ENCODE assay signal across 17 cellular contexts in the genomic region with DNA sequence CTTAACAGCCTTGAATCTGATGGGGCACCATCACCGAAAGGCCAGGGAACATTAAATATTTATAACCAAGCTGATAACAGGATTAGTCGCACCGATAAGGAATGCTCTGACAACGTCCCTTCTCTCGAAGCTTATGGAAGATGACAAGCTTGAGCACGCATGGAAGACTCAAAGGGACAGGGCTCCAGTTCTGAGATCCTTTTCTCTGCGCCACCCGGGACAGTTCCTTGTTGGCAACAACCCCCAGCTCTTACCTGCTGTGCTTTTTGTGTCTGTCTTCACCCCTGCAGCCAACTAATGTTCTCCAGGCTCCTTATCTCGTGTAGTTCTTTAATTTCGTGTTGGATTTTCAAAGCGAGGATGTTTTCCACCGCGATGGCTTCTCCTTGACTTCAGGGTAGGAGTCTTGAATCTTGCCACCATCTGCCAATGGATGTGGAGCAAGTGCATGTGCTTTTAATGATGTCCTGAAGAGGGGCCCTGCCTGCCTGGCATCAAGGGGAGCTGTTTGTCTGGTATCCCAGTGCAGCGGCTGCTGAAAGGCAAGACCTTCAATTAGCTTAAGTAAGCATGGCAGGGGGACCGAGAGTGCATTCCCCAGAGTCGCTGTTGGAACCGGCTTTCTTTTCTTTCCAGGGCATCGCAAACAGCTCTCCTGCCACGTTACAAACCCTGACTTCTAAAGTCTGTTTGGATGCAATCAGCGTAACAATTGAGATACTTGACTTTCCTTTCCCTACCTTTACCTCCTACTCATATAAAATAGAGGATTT. TPM values are rescaled to one million over a fixed set of nuclear protein-coding genes. Genes with fewer than 3 reads are reported as not detected.
DNase-seq lines count a peak whose midpoint lies in the region; ATAC-seq and TF ChIP-seq lines count a peak whose summit lies in the region.
"Had no signal": no experiment of that assay in that cellular context is flagged by ENCODE, and none has a peak within 500 bp of the region (broad histone marks: within the 10 kb centered on the region; RNA-seq: fewer than 3 reads in every experiment).

No MANE protein-coding gene starts in this region.

- H3K9ac ChIP-seq in ES-I3 (ENCODE audit: low read depth, low read length) (peak overlapping the region; percentile 40; the same call in 1 of the 2 replicates), neural progenitor cell (no peak overlapping the region)
- H3K9ac ChIP-seq: BLaER1 had no signal

- H3K27ac Mint-ChIP-seq in endothelial cell (ENCODE audit: unreplicated experiment) = no peak overlapping the region
- H3K27ac Mint-ChIP-seq in neural progenitor cell = no peak overlapping the region
- H3K27ac Mint-ChIP-seq: activated CD8-positive, alpha-beta memory T cell treated with anti-CD3 and anti-CD28 coated beads, Interleukin-2, amount 10 ng/mL, durations not matched to agents 7 days and 5 days; activated naive CD4-positive, alpha-beta T cell treated with anti-CD3 and anti-CD28 coated beads for 36 hours; T-helper 1 cell treated with Interleukin-12 subunit alpha and Interleukin-12 subunit beta and Interleukin-4 antibody, amounts not matched to agents 30 μg/mL and 1 μg/mL, for 36 hours had no signal

- H3K79me2 ChIP-seq in neural progenitor cell (ENCODE audit: low read depth) = no peaks in the 10 kb centered on the region

- H3K4me1 Mint-ChIP-seq in endothelial cell (ENCODE audit: unreplicated experiment) (peaks cover 17% of the 10 kb centered on the region), neural progenitor cell (peaks cover 29% of the 10 kb centered on the region)
- H3K4me1 Mint-ChIP-seq: activated CD8-positive, alpha-beta memory T cell treated with anti-CD3 and anti-CD28 coated beads, Interleukin-2, amount 10 ng/mL, durations not matched to agents 7 days and 5 days had no signal

- H3K27me3 Mint-ChIP-seq in endothelial cell (ENCODE audit: unreplicated experiment) = peaks cover 11% of the 10 kb centered on the region
- peaks cover 47% of the 10 kb centered on the region for H3K27me3 Mint-ChIP-seq in neural progenitor cell (ENCODE audit: insufficient read depth, low read depth)

- H3K27me3 ChIP-seq in neural progenitor cell = peaks cover 85% of the 10 kb centered on the region
- H3K27me3 ChIP-seq: BLaER1 had no signal

- H3K9me3 Mint-ChIP-seq in endothelial cell (ENCODE audit: unreplicated experiment) (no peaks in the 10 kb centered on the region), neural progenitor cell (no peaks in the 10 kb centered on the region)
- H3K9me3 Mint-ChIP-seq: activated naive CD4-positive, alpha-beta T cell treated with anti-CD3 and anti-CD28 coated beads for 36 hours; T-helper 1 cell treated with Interleukin-12 subunit alpha and Interleukin-12 subunit beta and Interleukin-4 antibody, amounts not matched to agents 30 μg/mL and 1 μg/mL, for 36 hours had no signal

- peaks cover 46% of the 10 kb centered on the region for H4K20me1 ChIP-seq in neural progenitor cell (ENCODE audit: low read depth)
- H4K20me1 ChIP-seq: BLaER1 had no signal

- ATAC-seq in HG02981 (IDR thresholded peaks at IDR 0.05; ENCODE audit: unreplicated experiment) = no peak
- ATAC-seq: activated CD8-positive, alpha-beta memory T cell treated with anti-CD3 and anti-CD28 coated beads, Interleukin-2, amount 10 ng/mL, durations not matched to agents 7 days and 5 days; K562; stimulated activated naive CD8-positive, alpha-beta T cell treated with anti-CD3 and anti-CD28 coated beads, Interleukin-15, amount 100 ng/mL, for 72 hours had no signal

- H3K36me3 ChIP-seq in ES-I3 (ENCODE audit: insufficient read depth, low read length) = no peaks in the 10 kb centered on the region
- no peaks in the 10 kb centered on the region for H3K36me3 ChIP-seq in neural progenitor cell
- H3K36me3 ChIP-seq: BLaER1, uterus had no signal

- TF ChIP-seq CTCF in endothelial cell (IDR thresholded peaks at IDR 0.05; ENCODE audit: unreplicated experiment) (no peak), neural progenitor cell (IDR thresholded peaks at IDR 0.05) (no peak)

- DNase-seq in NCI-H128 (lab: John Stamatoyannopoulos, UW; ENCODE audit: unreplicated experiment) = peak; percentile 72
- no peak for DNase-seq in endothelial cell (ENCODE audit: low spot score)
- peak; percentile 71 for DNase-seq in neural progenitor cell (ENCODE audit: low spot score)
- DNase-seq in mesenteric fat pad (ENCODE audit: low spot score) = no peak
- no peak for DNase-seq in MV-4-11 (lab: John Stamatoyannopoulos, UW)
- DNase-seq: activated CD4-positive, CD25-positive, alpha-beta regulatory T cell; activated CD8-positive, alpha-beta memory T cell treated with anti-CD3 and anti-CD28 coated beads, Interleukin-2, amount 10 ng/mL, durations not matched to agents 7 days and 5 days; activated naive CD4-positive, alpha-beta T cell treated with anti-CD3 and anti-CD28 coated beads for 36 hours; mesenchymal stem cell; NCI-H1694 treated with DMSO at 0.1 percent for 48 hours; stimulated activated naive CD8-positive, alpha-beta T cell treated with anti-CD3 and anti-CD28 coated beads, Interleukin-15, amount 100 ng/mL, for 72 hours; uterus had no signal

- H3K4me3 Mint-ChIP-seq in endothelial cell (ENCODE audit: unreplicated experiment) = peak overlapping the region; percentile 92
- peak overlapping the region; percentile 84 for H3K4me3 Mint-ChIP-seq in neural progenitor cell
- H3K4me3 Mint-ChIP-seq: activated CD8-positive, alpha-beta memory T cell treated with anti-CD3 and anti-CD28 coated beads, Interleukin-2, amount 10 ng/mL, durations not matched to agents 7 days and 5 days; activated naive CD4-positive, alpha-beta T cell treated with anti-CD3 and anti-CD28 coated beads for 36 hours; stimulated activated naive CD8-positive, alpha-beta T cell treated with anti-CD3 and anti-CD28 coated beads, Interleukin-15, amount 100 ng/mL, for 72 hours; T-helper 1 cell treated with Interleukin-12 subunit alpha and Interleukin-12 subunit beta and Interleukin-4 antibody, amounts not matched to agents 30 μg/mL and 1 μg/mL, for 36 hours had no signal

- peak overlapping the region; percentile 42 for H3K4me3 ChIP-seq in neural progenitor cell
- H3K4me3 ChIP-seq: BLaER1, K562, uterus had no signal

- no peak overlapping the region for H3K27ac ChIP-seq in neural progenitor cell
- H3K27ac ChIP-seq: BLaER1, uterus had no signal

- H3K4me2 ChIP-seq in neural progenitor cell = peak overlapping the region; percentile 73
- H3K4me2 ChIP-seq: BLaER1 had no signal

- peaks cover 10% of the 10 kb centered on the region for H3F3A ChIP-seq in neural progenitor cell (ENCODE audit: low read depth)

- H2AFZ ChIP-seq in neural progenitor cell (replicated peaks) = no peak overlapping the region

- H3K4me1 ChIP-seq in ES-I3 (ENCODE audit: insufficient read depth, low read length) (peaks cover 5% of the 10 kb centered on the region), neural progenitor cell (peaks cover 22% of the 10 kb centered on the region)
- H3K4me1 ChIP-seq: BLaER1, uterus had no signal

- H3K9me3 ChIP-seq in ES-I3 (ENCODE audit: control insufficient read depth, insufficient read depth, low read length) (no peaks in the 10 kb centered on the region), neural progenitor cell (ENCODE audit: low read depth) (no peaks in the 10 kb centered on the region)
- H3K9me3 ChIP-seq: uterus had no signal

- H3K36me3 Mint-ChIP-seq in endothelial cell (ENCODE audit: low read depth, unreplicated experiment) = no peaks in the 10 kb centered on the region
- no peaks in the 10 kb centered on the region for H3K36me3 Mint-ChIP-seq in neural progenitor cell

RNA-seq across cellular contexts. Expression of gene FERD3L, which starts 0.4 kb away (rescaled TPM):
- total RNA-seq in endothelial cell (ENCODE audit: unreplicated experiment) (not detected), neural progenitor cell (ENCODE audit: low replicate concordance) (not detected in 2 replicates), mesenteric fat pad (not detected)
- total RNA-seq: activated CD8-positive, alpha-beta memory T cell treated with anti-CD3 and anti-CD28 coated beads, Interleukin-2, amount 10 ng/mL, durations not matched to agents 7 days and 5 days; activated naive CD4-positive, alpha-beta T cell treated with anti-CD3 and anti-CD28 coated beads for 36 hours; K562; uterus had no signal

RNA-seq across cellular contexts. Expression of gene TWIST1, which starts 28.2 kb away (rescaled TPM):
- total RNA-seq in endothelial cell (ENCODE audit: unreplicated experiment) (2.4 TPM), neural progenitor cell (ENCODE audit: low replicate concordance) (not detected in 2 replicates), mesenteric fat pad (7.1 TPM)
- total RNA-seq: activated naive CD4-positive, alpha-beta T cell treated with anti-CD3 and anti-CD28 coated beads for 36 hours had no signal

Comparison
In these comparisons a context has a peak if more than half of its experiments do, and no peak if none do; other contexts are left out.
1. DNase-seq: peak in NCI-H128 (single experiment) and neural progenitor cell (single experiment); none in endothelial cell (single experiment), mesenteric fat pad (single experiment) and MV-4-11 (single experiment).